Comparison of ENCODE assay signal across 8 cellular contexts in the genomic region with DNA sequence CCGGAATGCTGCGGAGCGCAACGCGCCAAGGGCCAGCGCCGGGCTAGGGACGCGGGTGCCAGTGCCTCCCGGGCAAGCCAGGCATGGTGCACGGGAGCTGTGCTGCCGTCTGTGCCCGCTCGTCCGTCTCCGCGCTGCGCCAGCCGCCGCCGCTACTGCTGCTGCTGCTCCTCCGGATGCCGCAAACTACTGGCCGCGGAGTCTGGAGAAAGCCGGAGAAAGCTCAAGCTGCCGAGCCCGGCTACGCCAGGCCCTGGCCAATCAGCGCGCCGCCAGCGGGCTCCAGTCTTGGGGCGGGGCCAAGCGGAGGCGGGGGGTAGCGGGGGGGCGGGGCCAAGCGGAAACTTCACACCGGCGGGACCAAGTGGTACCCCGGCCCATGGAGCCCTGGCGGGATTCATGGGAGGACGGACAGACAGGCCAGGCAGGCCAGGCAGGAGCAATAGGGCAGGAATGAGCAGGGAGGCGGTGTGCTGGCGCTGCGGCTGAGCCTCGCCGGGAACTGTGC. TPM values are rescaled to one million over a fixed set of nuclear protein-coding genes. Genes with fewer than 3 reads are reported as not detected.
A peak's percentile ranks its signal among the peaks of the same experiment; 100 is the strongest.
DNase-seq lines count a peak whose midpoint lies in the region; ATAC-seq, FAIRE-seq and TF ChIP-seq lines count a peak whose summit lies in the region.
"Had no signal": no experiment of that assay in that cellular context is flagged by ENCODE, and none has a peak within 500 bp of the region (broad histone marks: within the 10 kb centered on the region; RNA-seq: fewer than 3 reads in every experiment).

A gene with protein sequence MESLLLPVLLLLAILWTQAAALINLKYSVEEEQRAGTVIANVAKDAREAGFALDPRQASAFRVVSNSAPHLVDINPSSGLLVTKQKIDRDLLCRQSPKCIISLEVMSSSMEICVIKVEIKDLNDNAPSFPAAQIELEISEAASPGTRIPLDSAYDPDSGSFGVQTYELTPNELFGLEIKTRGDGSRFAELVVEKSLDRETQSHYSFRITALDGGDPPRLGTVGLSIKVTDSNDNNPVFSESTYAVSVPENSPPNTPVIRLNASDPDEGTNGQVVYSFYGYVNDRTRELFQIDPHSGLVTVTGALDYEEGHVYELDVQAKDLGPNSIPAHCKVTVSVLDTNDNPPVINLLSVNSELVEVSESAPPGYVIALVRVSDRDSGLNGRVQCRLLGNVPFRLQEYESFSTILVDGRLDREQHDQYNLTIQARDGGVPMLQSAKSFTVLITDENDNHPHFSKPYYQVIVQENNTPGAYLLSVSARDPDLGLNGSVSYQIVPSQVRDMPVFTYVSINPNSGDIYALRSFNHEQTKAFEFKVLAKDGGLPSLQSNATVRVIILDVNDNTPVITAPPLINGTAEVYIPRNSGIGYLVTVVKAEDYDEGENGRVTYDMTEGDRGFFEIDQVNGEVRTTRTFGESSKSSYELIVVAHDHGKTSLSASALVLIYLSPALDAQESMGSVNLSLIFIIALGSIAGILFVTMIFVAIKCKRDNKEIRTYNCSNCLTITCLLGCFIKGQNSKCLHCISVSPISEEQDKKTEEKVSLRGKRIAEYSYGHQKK (N-terminal part only) (minus strand): TSS at position 191 of the 508 bp plus-strand sequence. CDS start 1,676 bp downstream, outside the sequence.

- no peak within 1 kb of the TSS for H3K27ac ChIP-seq in mammary epithelial cell (ENCODE audit: insufficient read depth, low read depth, low read length)
- no peak within 1 kb of the TSS for H3K27ac ChIP-seq in skeletal muscle tissue (ENCODE audit: low read depth, low read length)

- no peak for TF ChIP-seq POLR2A in GM12891 (IDR thresholded peaks at IDR 0.05; ENCODE audit: low read depth, low read length)

- ATAC-seq in GM18868 (IDR thresholded peaks at IDR 0.05; ENCODE audit: unreplicated experiment), result peak; percentile 85

- H3K27me3 Mint-ChIP-seq in immature natural killer cell (ENCODE audit: low read depth in 3 of 3), result peaks cover 5 to 29% (median 12%) of the 10 kb centered on the region in 3 donors

- TF ChIP-seq CTCF in mammary epithelial cell (conservative IDR thresholded peaks at IDR 0.05 in 1 of 2, IDR thresholded peaks at IDR 0.05 in 1 of 2; ENCODE audit: extremely low read depth in 1 of 2, insufficient read depth in 1 of 2, low read depth in 1 of 2, low read length in 2 of 2), result no peak

- H3K9me3 ChIP-seq in mammary epithelial cell (replicated peaks; ENCODE audit: insufficient read depth, low read length), result peaks cover 18% of the 10 kb centered on the region
- peaks cover 0 to 7% (median 0%) of the 10 kb centered on the region in 3 donors for H3K9me3 ChIP-seq in skeletal muscle tissue (ENCODE audit: control insufficient read depth in 3 of 3, low read length in 3 of 3)

- H3K4me2 ChIP-seq in mammary epithelial cell (ENCODE audit: insufficient read depth, low read depth, low read length), result peak within 1 kb of the TSS; percentile 75

- in situ Hi-C loops in mammary epithelial cell (cut with MboI; ENCODE audit: low sequenced_read_pairs in 2 of 2), result no loop called here

- H3K27me3 ChIP-seq in mammary epithelial cell (ENCODE audit: insufficient read depth, low read length) (peaks cover 19% of the 10 kb centered on the region), skeletal muscle tissue (ENCODE audit: control insufficient read depth in 3 of 3, insufficient read depth in 3 of 3, low read length in 3 of 3) (peaks cover 29 to 60% (median 32%) of the 10 kb centered on the region in 3 donors)

- peak within 1 kb of the TSS; percentile 76 for H2AFZ ChIP-seq in mammary epithelial cell (ENCODE audit: low read depth, low read length)

- no peaks in the 10 kb centered on the region for H3K4me1 ChIP-seq in mammary epithelial cell (ENCODE audit: insufficient read depth, low read length)
- H3K4me1 ChIP-seq in skeletal muscle tissue (ENCODE audit: control insufficient read depth in 3 of 3, insufficient read depth in 3 of 3, low read length in 3 of 3), result peaks cover 3 to 12% (median 5%) of the 10 kb centered on the region in 3 donors

- no peaks in the 10 kb centered on the region for H3K36me3 ChIP-seq in mammary epithelial cell (ENCODE audit: insufficient read depth, low read length)
- no peaks in the 10 kb centered on the region for H3K36me3 ChIP-seq in skeletal muscle tissue (ENCODE audit: control insufficient read depth in 3 of 3, insufficient read depth in 3 of 3, low read length in 3 of 3)

- no peak for FAIRE-seq in GM12891 (lab: Jason Lieb, UNC)

- no TSS peak for BruUV-seq in mammary epithelial cell (replicated peaks; lab: Mats Ljungman, UMichigan)

- no peaks in the 10 kb centered on the region for H4K20me1 ChIP-seq in mammary epithelial cell (ENCODE audit: insufficient read depth, low read length)

- intact Hi-C loops in mammary epithelial cell (cut with micrococcal nuclease), result no loop called here

- dilution Hi-C loops in mammary epithelial cell (cut with HindIII; ENCODE audit: low sequenced_read_pairs), result no loop called here

- 45% methylated on average over 11 of the region's 49 CpGs for WGBS in mammary epithelial cell (ENCODE audit: low coverage, missing lambda C conversion rate)

- H3K9me3 Mint-ChIP-seq in immature natural killer cell, result peaks cover 0 to 9% (median under 1%) of the 10 kb centered on the region in 6 donors

- no peaks in the 10 kb centered on the region for H3K4me1 Mint-ChIP-seq in immature natural killer cell

- H3K9ac ChIP-seq in mammary epithelial cell (ENCODE audit: insufficient read depth, low read length) (no peak within 1 kb of the TSS), skeletal muscle tissue (ENCODE audit: low read depth in 1 of 3, low read length in 3 of 3) (no peak within 1 kb of the TSS)

- H3K4me3 ChIP-seq in mammary epithelial cell (replicated peaks in 1 of 3; ENCODE audit: insufficient read depth in 1 of 3, low read depth in 2 of 3, low read length in 3 of 3) (peak within 1 kb of the TSS in 2 of 3 experiments; percentile 28 to 30), skeletal muscle tissue (ENCODE audit: low read length in 3 of 3) (peak within 1 kb of the TSS; percentile 55 to 66 (median 64))

- H3K27ac Mint-ChIP-seq in immature natural killer cell, result no peak within 1 kb of the TSS

- H3K79me2 ChIP-seq in mammary epithelial cell (ENCODE audit: insufficient read depth, low read length), result no peaks in the 10 kb centered on the region

- no peaks in the 10 kb centered on the region for H3K36me3 Mint-ChIP-seq in immature natural killer cell

- H3K4me3 Mint-ChIP-seq in immature natural killer cell, result peak within 1 kb of the TSS in 3 of 5 donors; percentile 35 to 41 (median 38)

- DNase-seq in NCI-H526 treated with DMSO at 0.1 percent for 48 hours (lab: John Stamatoyannopoulos, UW) (peak; percentile 54), mammary epithelial cell (peak; percentile 50), immature natural killer cell (no peak), GM12891 (ENCODE audit: insufficient read length, low spot score) (no peak), NCI-H226 (no peak)

- CTCF ChIA-PET in mammary epithelial cell (lab: Charles Lee; ENCODE audit: low non-redundant PET), result interaction anchor here (1.3 kb wide), 1 partner anchor 42 kb away, joined by 9 read pairs; no protein-coding TSS in a partner anchor

TF ChIP-seq in GM12891, 5 proteins besides CTCF, POLR2A, EP300 and RAD21:
- TF ChIP-seq POU2F2 (IDR thresholded peaks at IDR 0.05; ENCODE audit: low read depth, low read length) (no peak), TAF1 (IDR thresholded peaks at IDR 0.05; ENCODE audit: low read depth, low read length) (no peak), SPI1 (IDR thresholded peaks at IDR 0.05; ENCODE audit: low read depth, low read length) (no peak)

RNA-seq across cellular contexts. Expression of the gene that starts here (rescaled TPM):
- total RNA-seq in mammary epithelial cell (under 1 TPM; 0.33 to 0.61 TPM), skeletal muscle tissue (2.6 TPM)
- polyA plus RNA-seq in mammary epithelial cell (0.02 TPM), immature natural killer cell (not detected)
- not detected for polyA minus RNA-seq in mammary epithelial cell
- polyA plus RNA-seq in GM12891 (2012; ENCODE audit: low read depth, missing spikeins), result not detected
- total RNA-seq: T-helper 2 cell treated with Interferon-gamma antibody and Interleukin-4, amounts not matched to agents 100 ng/mL and 5 ng/mL, for 36 hours had no signal

Comparison
In these comparisons a context has a peak if more than half of its experiments do, and no peak if none do; other contexts are left out.
1. Peak in DNase-seq, H3K4me3 ChIP-seq and H3K4me2 ChIP-seq in mammary epithelial cell; RNA of the gene not detected or under 1 TPM.